Comparison of ENCODE assay signal across 14 cellular contexts in genomic region chr1:205147191-205147590, GRCh38. TPM values are rescaled to one million over a fixed set of nuclear protein-coding genes. Genes with fewer than 3 reads are reported as not detected.
DNase-seq lines count a peak whose midpoint lies in the region; ATAC-seq lines count a peak whose summit lies in the region.
"Had no signal": no experiment of that assay in that cellular context is flagged by ENCODE, and none has a peak within 500 bp of the region (broad histone marks: within the 10 kb centered on the region; RNA-seq: fewer than 3 reads in every experiment).

No MANE protein-coding gene starts in this region.

- H3K36me3 Mint-ChIP-seq in activated CD8-positive, alpha-beta T cell treated with anti-CD3 and anti-CD28 coated beads, Interleukin-2, amount 10 ng/mL, durations not matched to agents 7 days and 5 days (ENCODE audit: low read depth) = peaks cover 17% of the 10 kb centered on the region

- H3K9me3 ChIP-seq in right cardiac atrium (ENCODE audit: control insufficient read depth, low read length) (peaks cover 2% of the 10 kb centered on the region), adipocyte (ENCODE audit: control insufficient read depth, low read length) (no peaks in the 10 kb centered on the region)
- H3K9me3 ChIP-seq: neutrophil had no signal

- H3K36me3 ChIP-seq in adipocyte (ENCODE audit: control insufficient read depth, insufficient read depth, low read length, severe bottlenecking) = peaks cover 38% of the 10 kb centered on the region

- H3K9ac ChIP-seq in adipocyte (ENCODE audit: low read length) = peak overlapping the region; percentile 43

- H3K27me3 ChIP-seq in right cardiac atrium (ENCODE audit: control insufficient read depth, insufficient read depth) (no peaks in the 10 kb centered on the region), adipocyte (replicated peaks; ENCODE audit: control insufficient read depth, insufficient read depth, low read length) (no peaks in the 10 kb centered on the region)
- H3K27me3 ChIP-seq: neutrophil had no signal

- H3K4me3 Mint-ChIP-seq in activated CD8-positive, alpha-beta T cell treated with anti-CD3 and anti-CD28 coated beads, Interleukin-2, amount 10 ng/mL, durations not matched to agents 7 days and 5 days = no peak overlapping the region

- H3K27ac Mint-ChIP-seq in activated CD8-positive, alpha-beta T cell treated with anti-CD3 and anti-CD28 coated beads, Interleukin-2, amount 10 ng/mL, durations not matched to agents 7 days and 5 days = no peak overlapping the region

- CTCF ChIA-PET in activated CD8-positive, alpha-beta T cell treated with anti-CD3 and anti-CD28 coated beads, Interleukin-2, amount 10 ng/mL, durations not matched to agents 7 days and 5 days (lab: Charles Lee) = interaction anchor here (1.1 kb wide), 2 partner anchors 25 to 86 kb away, joined by 3 read pairs; partner anchors contain the start of gene RBBP5

- intact Hi-C loops in right cardiac atrium (cut with DNase I) = loop anchor here in 2 of 4 donors (10.0 kb wide), 1 partner anchor 108 kb away; no protein-coding TSS in a partner anchor
- intact Hi-C loops in left ventricle myocardium superior (cut with micrococcal nuclease) = no loop called here
- intact Hi-C loops in posterior cingulate gyrus (cut with DNase I) = loop anchor here (10.0 kb wide), 1 partner anchor 162 kb away; no protein-coding TSS in a partner anchor

- POLR2A ChIA-PET in activated CD8-positive, alpha-beta T cell treated with anti-CD3 and anti-CD28 coated beads, Interleukin-2, amount 10 ng/mL, durations not matched to agents 7 days and 5 days (lab: Charles Lee) = no interaction called here

- peaks cover 2% of the 10 kb centered on the region for H3K4me1 ChIP-seq in right cardiac atrium (ENCODE audit: control insufficient read depth, insufficient read depth, low read length)
- H3K4me1 ChIP-seq in adipocyte (ENCODE audit: control insufficient read depth, insufficient read depth, low read length) = peaks cover 34% of the 10 kb centered on the region

- DNase-seq in right cardiac atrium (no peak), left ventricle myocardium superior (no peak), adipocyte (ENCODE audit: low read depth) (peak; percentile 56), fibroblast of the conjunctiva (ENCODE audit: low read depth) (peak; percentile 13), NCI-H524 treated with DMSO at 0.1 percent for 48 hours (lab: John Stamatoyannopoulos, UW) (no peak), posterior cingulate gyrus (no peak)
- no peak for DNase-seq in activated CD8-positive, alpha-beta T cell treated with anti-CD3 and anti-CD28 coated beads, Interleukin-2, amount 10 ng/mL, durations not matched to agents 7 days and 5 days
- DNase-seq in activated naive CD4-positive, alpha-beta T cell treated with anti-CD3 and anti-CD28 coated beads, Interleukin-2, amount 50 U/mL, for 16 hours = no peak
- DNase-seq: effector memory CD4-positive, alpha-beta T cell; H7; hippocampal formation; NCI-H1105; NCI-H446 treated with DMSO at 0.1 percent for 48 hours had no signal

- peak overlapping the region; percentile 19 for H3K27ac ChIP-seq in right cardiac atrium (ENCODE audit: low read length)
- H3K27ac ChIP-seq: neutrophil had no signal

- no peak overlapping the region for H3K4me3 ChIP-seq in right cardiac atrium (ENCODE audit: low read length)
- no peak overlapping the region for H3K4me3 ChIP-seq in adipocyte (ENCODE audit: low read length)

- H3K27me3 Mint-ChIP-seq in activated CD8-positive, alpha-beta T cell treated with anti-CD3 and anti-CD28 coated beads, Interleukin-2, amount 10 ng/mL, durations not matched to agents 7 days and 5 days (ENCODE audit: low read depth) = no peaks in the 10 kb centered on the region

- peaks cover under 1% of the 10 kb centered on the region for H3K4me1 Mint-ChIP-seq in activated CD8-positive, alpha-beta T cell treated with anti-CD3 and anti-CD28 coated beads, Interleukin-2, amount 10 ng/mL, durations not matched to agents 7 days and 5 days (ENCODE audit: low read depth)

- ATAC-seq in right cardiac atrium (peak in 1 of 2 donors; percentile 21), left ventricle myocardium superior (no peak)
- ATAC-seq in activated CD8-positive, alpha-beta T cell treated with anti-CD3 and anti-CD28 coated beads, Interleukin-2, amount 10 ng/mL, durations not matched to agents 7 days and 5 days = no peak

- 88% methylated on average over 2 of the region's 2 CpGs for WGBS in right cardiac atrium

- H3K9me3 Mint-ChIP-seq in activated CD8-positive, alpha-beta T cell treated with anti-CD3 and anti-CD28 coated beads, Interleukin-2, amount 10 ng/mL, durations not matched to agents 7 days and 5 days (ENCODE audit: insufficient read depth) = no peaks in the 10 kb centered on the region

RNA-seq across cellular contexts. Expression of gene RBBP5, which starts 25.4 kb away (rescaled TPM):
- total RNA-seq in right cardiac atrium (10 to 100 TPM in 3 of 4 donors, 1 to 10 TPM in 1; 9.9 to 13.1 (median 11.7) TPM), left ventricle myocardium superior (10.9 TPM)
- polyA plus RNA-seq in right cardiac atrium = 5.4 TPM
- total RNA-seq in activated CD8-positive, alpha-beta T cell treated with anti-CD3 and anti-CD28 coated beads, Interleukin-2, amount 10 ng/mL, durations not matched to agents 7 days and 5 days = 10 to 100 TPM; 20.3 to 22.0 TPM

Comparison
In these comparisons a context has a peak if more than half of its experiments do, and no peak if none do; other contexts are left out.
1. DNase-seq: peak in adipocyte (single experiment) and fibroblast of the conjunctiva (single experiment); none in right cardiac atrium (0 of 3), left ventricle myocardium superior (single experiment), activated CD8-positive, alpha-beta T cell treated with anti-CD3 and anti-CD28 coated beads, Interleukin-2, amount 10 ng/mL, durations not matched to agents 7 days and 5 days (single experiment), activated naive CD4-positive, alpha-beta T cell treated with anti-CD3 and anti-CD28 coated beads, Interleukin-2, amount 50 U/mL, for 16 hours (single experiment), NCI-H524 treated with DMSO at 0.1 percent for 48 hours (single experiment) and posterior cingulate gyrus (0 of 10).